ENCODE assay signal across 15 cellular contexts in genomic region chr15:84112025-84112424, GRCh38.
DNase-seq lines count a peak whose midpoint lies in the region; ATAC-seq and TF ChIP-seq lines count a peak whose summit lies in the region.
"Had no signal": no experiment of that assay in that cellular context is flagged by ENCODE, and none has a peak within 500 bp of the region (broad histone marks: within the 10 kb centered on the region; RNA-seq: fewer than 3 reads in every experiment).

No MANE protein-coding gene starts in this region.

- no peaks in the 10 kb centered on the region for H3K4me1 ChIP-seq in mammary epithelial cell (ENCODE audit: insufficient read depth, low read length)
- H3K4me1 ChIP-seq: left ventricle myocardium inferior, pancreas, thyroid gland had no signal

- H2AFZ ChIP-seq in mammary epithelial cell (ENCODE audit: low read depth, low read length): no peak overlapping the region

- TF ChIP-seq CTCF in mammary epithelial cell (conservative IDR thresholded peaks at IDR 0.05 in 1 of 2, IDR thresholded peaks at IDR 0.05 in 1 of 2; ENCODE audit: extremely low read depth in 1 of 2, insufficient read depth in 1 of 2, low read depth in 1 of 2, low read length in 2 of 2): no peak
- TF ChIP-seq CTCF in kidney epithelial cell (IDR thresholded peaks at IDR 0.05; ENCODE audit: insufficient read depth, low read length, poor library complexity, severe bottlenecking): no peak

- H3K4me2 ChIP-seq in mammary epithelial cell (ENCODE audit: insufficient read depth, low read depth, low read length): no peak overlapping the region

- no peak overlapping the region for H3K9ac ChIP-seq in mammary epithelial cell (ENCODE audit: insufficient read depth, low read length)

- no peak overlapping the region for H3K27ac ChIP-seq in mammary epithelial cell (ENCODE audit: insufficient read depth, low read depth, low read length)
- H3K27ac ChIP-seq: left ventricle myocardium inferior, pancreas, thyroid gland had no signal

- H3K4me3 ChIP-seq in mammary epithelial cell (replicated peaks in 1 of 3; ENCODE audit: insufficient read depth in 1 of 3, low read depth in 2 of 3, low read length in 3 of 3) (no peak overlapping the region), kidney epithelial cell (ENCODE audit: low read depth, low read length) (no peak overlapping the region)
- H3K4me3 ChIP-seq: left ventricle myocardium inferior, pancreas, thyroid gland had no signal

- DNase-seq in H4 (ENCODE audit: low spot score) (peak; percentile 49), NCI-H226 (peak; percentile 73), mammary epithelial cell (peak; percentile 59), kidney epithelial cell (ENCODE audit: low read depth) (peak; percentile 16), retina (no peak), NCI-H748 (lab: John Stamatoyannopoulos, UW; ENCODE audit: unreplicated experiment) (no peak), HUDEP-2 (lab: John Stamatoyannopoulos, UW; ENCODE audit: unreplicated experiment in 76 of 76) (no peak)
- DNase-seq: activated naive CD4-positive, alpha-beta T cell treated with Interleukin-2 at 50 U/mL for 16 hours; left ventricle myocardium inferior; NCI-H1092 treated with DMSO at 0.1 percent for 48 hours; NCI-H2171 treated with DMSO at 0.1 percent for 48 hours; pancreas; Right ventricle myocardium superior; thyroid gland had no signal

- no peaks in the 10 kb centered on the region for H3K79me2 ChIP-seq in mammary epithelial cell (ENCODE audit: insufficient read depth, low read length)

- H3K9me3 ChIP-seq in mammary epithelial cell (replicated peaks; ENCODE audit: insufficient read depth, low read length): no peaks in the 10 kb centered on the region
- H3K9me3 ChIP-seq: left ventricle myocardium inferior, pancreas, thyroid gland had no signal

- intact Hi-C loops in mammary epithelial cell (cut with micrococcal nuclease): no loop called here

- CTCF ChIA-PET in mammary epithelial cell (lab: Charles Lee; ENCODE audit: low non-redundant PET): no interaction called here

- no peaks in the 10 kb centered on the region for H4K20me1 ChIP-seq in mammary epithelial cell (ENCODE audit: insufficient read depth, low read length)

- dilution Hi-C loops in mammary epithelial cell (cut with HindIII; ENCODE audit: low sequenced_read_pairs): no loop called here

- no peaks in the 10 kb centered on the region for H3K27me3 ChIP-seq in mammary epithelial cell (ENCODE audit: insufficient read depth, low read length)
- no peaks in the 10 kb centered on the region for H3K27me3 ChIP-seq in kidney epithelial cell (ENCODE audit: control insufficient read depth, insufficient read depth, low read length)
- H3K27me3 ChIP-seq: pancreas, thyroid gland had no signal

- no TSS peak for BruUV-seq in mammary epithelial cell (replicated peaks; lab: Mats Ljungman, UMichigan)

- ATAC-seq in GM18502 (IDR thresholded peaks at IDR 0.05; ENCODE audit: poor library complexity, unreplicated experiment): no peak
- ATAC-seq: pancreas had no signal

- in situ Hi-C loops in mammary epithelial cell (cut with MboI; ENCODE audit: low sequenced_read_pairs in 2 of 2): no loop called here

- H3K36me3 ChIP-seq in mammary epithelial cell (ENCODE audit: insufficient read depth, low read length) (no peaks in the 10 kb centered on the region), kidney epithelial cell (ENCODE audit: control insufficient read depth, insufficient read depth, low read length) (no peaks in the 10 kb centered on the region)
- H3K36me3 ChIP-seq: left ventricle myocardium inferior, pancreas, thyroid gland had no signal

Comparison
In these comparisons a context has a peak if more than half of its experiments do, and no peak if none do; other contexts are left out.
1. DNase-seq: peak in H4 (single experiment), NCI-H226 (single experiment), mammary epithelial cell (single experiment) and kidney epithelial cell (single experiment); none in retina (single experiment), NCI-H748 (single experiment) and HUDEP-2 (0 of 76).